ENCODE assay signal across 8 cellular contexts in the genomic region with DNA sequence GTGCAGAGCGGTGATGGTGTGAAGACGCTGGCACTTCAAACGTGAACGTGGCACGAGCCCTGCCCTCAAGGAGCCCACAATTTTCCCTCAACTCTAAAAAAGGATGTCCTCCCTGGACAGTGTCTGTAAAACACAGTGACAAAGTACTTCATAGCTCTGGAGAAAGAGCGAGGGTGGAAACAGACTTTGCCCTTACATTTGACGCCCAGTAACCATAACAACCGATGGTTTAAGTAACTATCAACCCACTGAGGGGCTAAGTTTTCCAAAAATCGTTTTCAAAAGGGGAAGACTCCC. TPM values are rescaled to one million over a fixed set of nuclear protein-coding genes. Genes with fewer than 3 reads are reported as not detected.
DNase-seq lines count a peak whose midpoint lies in the region; ATAC-seq and TF ChIP-seq lines count a peak whose summit lies in the region.

No MANE protein-coding gene starts in this region.

- no peak for ATAC-seq in GM19452 (IDR thresholded peaks at IDR 0.05; ENCODE audit: unreplicated experiment)
- no peak for ATAC-seq in GM18873 (IDR thresholded peaks at IDR 0.05; ENCODE audit: low FRiP score, unreplicated experiment)

- TF ChIP-seq CTCF in choroid plexus epithelial cell (conservative IDR thresholded peaks at IDR 0.05; ENCODE audit: low read depth, low read length), result no peak

- H3K4me3 ChIP-seq in BLaER1 treated with 17β-estradiol and CSF1 and Interleukin-3, amounts not matched to agents 10 nM and 100 nM, result peak overlapping the region; percentile 86 to 99 (median 96)
- H3K4me3 ChIP-seq in choroid plexus epithelial cell (ENCODE audit: low read depth, low read length) (peak overlapping the region; percentile 80), mucosa of rectum (ENCODE audit: low read length in 2 of 2) (peak overlapping the region; percentile 75 to 90)

- peak overlapping the region; percentile 79 to 99 (median 90) for H3K4me2 ChIP-seq in BLaER1 treated with 17β-estradiol and CSF1 and Interleukin-3, amounts not matched to agents 10 nM and 100 nM

- H3K36me3 ChIP-seq in BLaER1 treated with 17β-estradiol and CSF1 and Interleukin-3, amounts not matched to agents 10 nM and 100 nM, result no peaks in the 10 kb centered on the region
- no peaks in the 10 kb centered on the region for H3K36me3 ChIP-seq in mucosa of rectum (ENCODE audit: control insufficient read depth in 2 of 2, insufficient read depth in 2 of 2, low read length in 2 of 2)

- no peaks in the 10 kb centered on the region for H3K9me3 ChIP-seq in BLaER1 treated with 17β-estradiol and CSF1 and Interleukin-3, amounts not matched to agents 10 nM and 100 nM (replicated peaks in 1 of 11)
- H3K9me3 ChIP-seq in mucosa of rectum (ENCODE audit: control insufficient read depth in 2 of 2, low read length in 2 of 2), result no peaks in the 10 kb centered on the region

- peak overlapping the region; percentile 86 to 94 (median 90) for H3K9ac ChIP-seq in BLaER1 treated with 17β-estradiol and CSF1 and Interleukin-3, amounts not matched to agents 10 nM and 100 nM
- H3K9ac ChIP-seq in mucosa of rectum (ENCODE audit: low read depth in 1 of 2, low read length in 2 of 2), result peak overlapping the region; percentile 78 to 80

- H3K27me3 ChIP-seq in BLaER1 treated with 17β-estradiol and CSF1 and Interleukin-3, amounts not matched to agents 10 nM and 100 nM, result no peaks in the 10 kb centered on the region; a peak in 2 of 22 replicates
- peaks cover 0 to 2% of the 10 kb centered on the region in 2 donors for H3K27me3 ChIP-seq in mucosa of rectum (ENCODE audit: control insufficient read depth in 2 of 2, insufficient read depth in 2 of 2, low read length in 2 of 2)

- DNase-seq in KG1 (lab: John Stamatoyannopoulos, UW) (peak; percentile 44), choroid plexus epithelial cell (ENCODE audit: low read depth) (no peak), G401 (ENCODE audit: low spot score) (no peak), NCI-H2196 (lab: John Stamatoyannopoulos, UW; ENCODE audit: unreplicated experiment) (no peak)

- H3K27ac ChIP-seq in BLaER1 treated with 17β-estradiol and CSF1 and Interleukin-3, amounts not matched to agents 10 nM and 100 nM, result peak overlapping the region in 10 of 11 experiments; percentile 69 to 87 (median 79); a peak in 20 of 22 replicates
- H3K27ac ChIP-seq in mucosa of rectum (ENCODE audit: low read depth in 2 of 2, low read length in 2 of 2), result peak overlapping the region; percentile 77 to 88

- peaks cover 27 to 37% (median 32%) of the 10 kb centered on the region in 10 experiments for H3K4me1 ChIP-seq in BLaER1 treated with 17β-estradiol and CSF1 and Interleukin-3, amounts not matched to agents 10 nM and 100 nM
- H3K4me1 ChIP-seq in mucosa of rectum (ENCODE audit: control insufficient read depth in 2 of 2, insufficient read depth in 2 of 2, low read length in 2 of 2), result peaks cover 6 to 19% of the 10 kb centered on the region in 2 donors

- peaks cover 3 to 52% (median 38%) of the 10 kb centered on the region in 11 experiments; a peak in 17 of 22 replicates for H4K20me1 ChIP-seq in BLaER1 treated with 17β-estradiol and CSF1 and Interleukin-3, amounts not matched to agents 10 nM and 100 nM

- in situ Hi-C loops in G401 (cut with HindIII; ENCODE audit: low sequenced_read_pairs), result no loop called here

RNA-seq across cellular contexts. Expression of a gene that starts 1.0 kb away (rescaled TPM):
- total RNA-seq in G401 (2014; rRNA removed; shearing (Covaris generic)), result 7.4 and 22.7 TPM in 2 replicates
